17 cellular contexts compared by ENCODE assay signal in the genomic region with DNA sequence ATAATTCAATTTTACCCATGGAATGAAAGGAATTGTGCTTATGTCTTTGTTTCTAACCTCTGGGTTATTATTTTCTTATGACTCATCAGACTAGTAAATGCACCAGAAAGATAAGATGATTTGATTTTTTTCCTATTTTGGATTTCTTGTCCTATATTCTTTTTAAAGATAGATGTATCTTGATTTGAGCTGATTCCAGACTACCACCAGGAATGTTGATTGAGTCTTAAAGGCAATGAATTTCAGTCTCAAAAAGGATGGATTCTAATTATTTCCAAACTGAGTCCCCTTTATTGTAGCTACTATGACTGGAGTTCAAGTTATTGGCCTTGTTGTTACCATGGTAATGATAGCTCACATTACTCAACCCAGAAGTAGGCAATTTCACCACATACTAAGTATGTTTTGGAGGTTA.
DNase-seq lines count a peak whose midpoint lies in the region; ATAC-seq, FAIRE-seq and TF ChIP-seq lines count a peak whose summit lies in the region.
"Had no signal": no experiment of that assay in that cellular context is flagged by ENCODE, and none has a peak within 500 bp of the region (broad histone marks: within the 10 kb centered on the region; RNA-seq: fewer than 3 reads in every experiment).

No MANE protein-coding gene starts in this region.

- peaks cover 1% of the 10 kb centered on the region for H3K9me3 ChIP-seq in right cardiac atrium (ENCODE audit: control insufficient read depth, low read length)
- H3K9me3 ChIP-seq in testis, result no peaks in the 10 kb centered on the region
- H3K9me3 ChIP-seq: heart left ventricle had no signal

- H3K36me3 Mint-ChIP-seq in activated T-helper 2 cell treated with anti-CD3 and anti-CD28 coated beads, Interferon-gamma antibody, Interleukin-2, Interleukin-4, amounts not matched to agents 10 μg/mL and 5 μg/mL and 100 μg/mL, durations not matched to agents 14 hours and 24 hours and 36 hours (ENCODE audit: low read depth), result no peaks in the 10 kb centered on the region
- H3K36me3 Mint-ChIP-seq: WTC11 had no signal

- no peaks in the 10 kb centered on the region for H3K4me1 Mint-ChIP-seq in activated T-helper 2 cell treated with anti-CD3 and anti-CD28 coated beads, Interferon-gamma antibody, Interleukin-2, Interleukin-4, amounts not matched to agents 10 μg/mL and 5 μg/mL and 100 μg/mL, durations not matched to agents 14 hours and 24 hours and 36 hours (ENCODE audit: low read depth)
- H3K4me1 Mint-ChIP-seq: activated naive CD8-positive, alpha-beta T cell treated with anti-CD3 and anti-CD28 coated beads, Interleukin-2, amount 50 U/mL, for 24 hours had no signal

- no peaks in the 10 kb centered on the region for H3K9me3 Mint-ChIP-seq in activated T-helper 2 cell treated with anti-CD3 and anti-CD28 coated beads, Interferon-gamma antibody, Interleukin-2, Interleukin-4, amounts not matched to agents 10 μg/mL and 5 μg/mL and 100 μg/mL, durations not matched to agents 14 hours and 24 hours and 36 hours
- H3K9me3 Mint-ChIP-seq: activated naive CD8-positive, alpha-beta T cell treated with anti-CD3 and anti-CD28 coated beads, Interleukin-2, amount 50 U/mL, for 24 hours; nephron progenitor cell had no signal

- H3K4me1 ChIP-seq in right cardiac atrium (ENCODE audit: control insufficient read depth, insufficient read depth, low read length) (no peaks in the 10 kb centered on the region), testis (no peaks in the 10 kb centered on the region)

- no peak overlapping the region for H3K4me3 ChIP-seq in AG04449 (ENCODE audit: low read depth, low read length)
- no peak overlapping the region for H3K4me3 ChIP-seq in bronchial epithelial cell (ENCODE audit: low read depth, low read length)
- no peak overlapping the region for H3K4me3 ChIP-seq in kidney epithelial cell (ENCODE audit: low read depth, low read length)
- H3K4me3 ChIP-seq in right cardiac atrium (ENCODE audit: low read length), result no peak overlapping the region
- H3K4me3 ChIP-seq in testis, result no peak overlapping the region
- H3K4me3 ChIP-seq: heart left ventricle, SK-N-MC had no signal

- H3K4me3 Mint-ChIP-seq in activated T-helper 2 cell treated with anti-CD3 and anti-CD28 coated beads, Interferon-gamma antibody, Interleukin-2, Interleukin-4, amounts not matched to agents 10 μg/mL and 5 μg/mL and 100 μg/mL, durations not matched to agents 14 hours and 24 hours and 36 hours (ENCODE audit: low read depth), result no peak overlapping the region
- H3K4me3 Mint-ChIP-seq: activated naive CD8-positive, alpha-beta T cell treated with anti-CD3 and anti-CD28 coated beads, Interleukin-2, amount 50 U/mL, for 24 hours; nephron progenitor cell; WTC11 had no signal

- H3K27me3 Mint-ChIP-seq in activated T-helper 2 cell treated with anti-CD3 and anti-CD28 coated beads, Interferon-gamma antibody, Interleukin-2, Interleukin-4, amounts not matched to agents 10 μg/mL and 5 μg/mL and 100 μg/mL, durations not matched to agents 14 hours and 24 hours and 36 hours (ENCODE audit: low read depth), result peaks cover 4% of the 10 kb centered on the region
- H3K27me3 Mint-ChIP-seq: activated naive CD8-positive, alpha-beta T cell treated with anti-CD3 and anti-CD28 coated beads, Interleukin-2, amount 50 U/mL, for 24 hours had no signal

- intact Hi-C loops in right cardiac atrium (cut with DNase I) (no loop called here), testis (cut with DNase I; ENCODE audit: low total_unique reads) (no loop called here)
- intact Hi-C loops in activated T-helper 2 cell treated with anti-CD3 and anti-CD28 coated beads, Interferon-gamma antibody, Interleukin-2, Interleukin-4, amounts not matched to agents 10 μg/mL and 5 μg/mL and 100 μg/mL, durations not matched to agents 14 hours and 24 hours and 36 hours (cut with micrococcal nuclease), result no loop called here

- CTCF ChIA-PET in AG04449 (lab: Yijun Ruan, JAX), result interaction anchor here (1.2 to 1.8 kb wide), 3 partner anchors 10 to 119 kb away, joined by 4 to 6 read pairs (median 4); partner anchors contain the start of gene RGS4

- no peak overlapping the region for H3K27ac ChIP-seq in right cardiac atrium (ENCODE audit: low read length)
- H3K27ac ChIP-seq in testis, result no peak overlapping the region
- H3K27ac ChIP-seq: heart left ventricle, SK-N-MC had no signal

- no peak overlapping the region for H3K27ac Mint-ChIP-seq in activated T-helper 2 cell treated with anti-CD3 and anti-CD28 coated beads, Interferon-gamma antibody, Interleukin-2, Interleukin-4, amounts not matched to agents 10 μg/mL and 5 μg/mL and 100 μg/mL, durations not matched to agents 14 hours and 24 hours and 36 hours
- H3K27ac Mint-ChIP-seq: activated naive CD8-positive, alpha-beta T cell treated with anti-CD3 and anti-CD28 coated beads, Interleukin-2, amount 50 U/mL, for 24 hours; nephron progenitor cell; WTC11 had no signal

- POLR2A ChIA-PET in AG04449 (lab: Yijun Ruan, JAX), result interaction anchor here (1.3 kb wide), 1 partner anchor 96 kb away, joined by 5 read pairs; the partner anchor contains the start of gene RGS4

- H3K27me3 ChIP-seq in bronchial epithelial cell (ENCODE audit: control insufficient read depth, insufficient read depth, low read length) (no peaks in the 10 kb centered on the region), kidney epithelial cell (ENCODE audit: control insufficient read depth, insufficient read depth, low read length) (no peaks in the 10 kb centered on the region), right cardiac atrium (ENCODE audit: control insufficient read depth, insufficient read depth) (no peaks in the 10 kb centered on the region), testis (no peaks in the 10 kb centered on the region)
- H3K27me3 ChIP-seq: heart left ventricle had no signal

- no peak for TF ChIP-seq POLR2A in testis (IDR thresholded peaks at IDR 0.05)

- TF ChIP-seq CTCF in AG04449 (IDR thresholded peaks at IDR 0.05; ENCODE audit: insufficient read depth, low read length, missing control alignments) (no peak), bronchial epithelial cell (IDR thresholded peaks at IDR 0.05; ENCODE audit: insufficient read depth, low read length, severe bottlenecking) (no peak), kidney epithelial cell (IDR thresholded peaks at IDR 0.05; ENCODE audit: insufficient read depth, low read length, poor library complexity, severe bottlenecking) (no peak), testis (IDR thresholded peaks at IDR 0.05) (no peak)

- DNase-seq in AG04449 (ENCODE audit: low read depth, low spot score), result peak; percentile 76
- DNase-seq in HT1080 (ENCODE audit: low read depth), result peak; percentile 71
- DNase-seq in bronchial epithelial cell (ENCODE audit: low read depth), result peak; percentile 57
- DNase-seq in kidney epithelial cell (ENCODE audit: low read depth), result peak; percentile 25
- no peak for DNase-seq in right cardiac atrium
- DNase-seq in testis, result no peak
- no peak for DNase-seq in activated T-helper 2 cell treated with anti-CD3 and anti-CD28 coated beads, Interferon-gamma antibody, Interleukin-2, Interleukin-4, amounts not matched to agents 10 μg/mL and 5 μg/mL and 100 μg/mL, durations not matched to agents 14 hours and 24 hours and 36 hours (ENCODE audit: low spot score)
- DNase-seq in NCI-H1092 (lab: John Stamatoyannopoulos, UW), result no peak
- DNase-seq: activated naive CD8-positive, alpha-beta T cell treated with anti-CD3 and anti-CD28 coated beads, Interleukin-2, amount 50 U/mL, for 24 hours; DMS 273 treated with DMSO at 0.1 percent for 48 hours; heart left ventricle; left ventricle myocardium superior; NCI-H187 treated with DMSO at 0.1 percent for 48 hours; nephron progenitor cell; small intestine had no signal

- no peak for ATAC-seq in right cardiac atrium
- ATAC-seq: activated naive CD8-positive, alpha-beta T cell treated with anti-CD3 and anti-CD28 coated beads, Interleukin-2, amount 50 U/mL, for 24 hours; heart left ventricle; left ventricle myocardium superior; WTC11 had no signal

- H3K36me3 ChIP-seq in bronchial epithelial cell (ENCODE audit: control insufficient read depth, insufficient read depth, low read length), result no peaks in the 10 kb centered on the region
- no peaks in the 10 kb centered on the region for H3K36me3 ChIP-seq in kidney epithelial cell (ENCODE audit: control insufficient read depth, insufficient read depth, low read length)
- no peaks in the 10 kb centered on the region for H3K36me3 ChIP-seq in testis (ENCODE audit: low read depth, missing control alignments)
- H3K36me3 ChIP-seq: heart left ventricle had no signal

- FAIRE-seq in bronchial epithelial cell (lab: Jason Lieb, UNC), result no peak
- FAIRE-seq: small intestine had no signal

Comparison
In these comparisons a context has a peak if more than half of its experiments do, and no peak if none do; other contexts are left out.
1. DNase-seq: peak in AG04449 (single experiment), HT1080 (single experiment), bronchial epithelial cell (single experiment) and kidney epithelial cell (single experiment); none in right cardiac atrium (0 of 3), testis (single experiment), activated T-helper 2 cell treated with anti-CD3 and anti-CD28 coated beads, Interferon-gamma antibody, Interleukin-2, Interleukin-4, amounts not matched to agents 10 μg/mL and 5 μg/mL and 100 μg/mL, durations not matched to agents 14 hours and 24 hours and 36 hours (single experiment) and NCI-H1092 (single experiment).